Comparison of ENCODE assay signal across 18 cellular contexts in genomic region chr15:65258863-65259262, GRCh38. TPM values are rescaled to one million over a fixed set of nuclear protein-coding genes. Genes with fewer than 3 reads are reported as not detected.
DNase-seq lines count a peak whose midpoint lies in the region; ATAC-seq and TF ChIP-seq lines count a peak whose summit lies in the region.
"Had no signal": no experiment of that assay in that cellular context is flagged by ENCODE, and none has a peak within 500 bp of the region (broad histone marks: within the 10 kb centered on the region; RNA-seq: fewer than 3 reads in every experiment).

No MANE protein-coding gene starts in this region.

- H3K9me3 Mint-ChIP-seq in immature natural killer cell = no peaks in the 10 kb centered on the region
- H3K9me3 Mint-ChIP-seq: effector memory CD8-positive, alpha-beta T cell; naive thymus-derived CD8-positive, alpha-beta T cell had no signal

- H3K9me3 ChIP-seq in mucosa of descending colon (no peaks in the 10 kb centered on the region), suprapubic skin (no peaks in the 10 kb centered on the region)
- H3K9me3 ChIP-seq: BE2C had no signal

- no peak overlapping the region for H3K4me3 Mint-ChIP-seq in immature natural killer cell
- H3K4me3 Mint-ChIP-seq: effector memory CD8-positive, alpha-beta T cell; naive thymus-derived CD8-positive, alpha-beta T cell had no signal

- TF ChIP-seq EP300 in suprapubic skin (IDR thresholded peaks at IDR 0.05) = no peak

- ATAC-seq in mucosa of descending colon = peak; percentile 43
- no peak for ATAC-seq in HG02970 (IDR thresholded peaks at IDR 0.05; ENCODE audit: low FRiP score, unreplicated experiment)
- no peak for ATAC-seq in activated CD4-positive, CD25-positive, alpha-beta regulatory T cell treated with anti-CD3 and anti-CD28 coated beads, Interleukin-2, amount 50 U/mL, for 24 hours
- ATAC-seq: effector memory CD8-positive, alpha-beta T cell; naive thymus-derived CD8-positive, alpha-beta T cell had no signal

- intact Hi-C loops in mucosa of descending colon (cut with DNase I, micrococcal nuclease) (loop anchor here in 1 of 2 donors (10.0 kb wide), 1 partner anchor 64 kb away; no protein-coding TSS in a partner anchor), posterior cingulate gyrus (cut with DNase I) (no loop called here)

- H3K27ac Mint-ChIP-seq in immature natural killer cell = no peak overlapping the region

- DNase-seq in GM04503 (ENCODE audit: low read depth) = peak; percentile 90
- DNase-seq in fibroblast of mammary gland (ENCODE audit: low read depth) = peak; percentile 58
- peak in 1 of 3 donors; percentile 18 for DNase-seq in mucosa of descending colon
- DNase-seq in suprapubic skin (ENCODE audit: low spot score in 2 of 2) = no peak
- DNase-seq in posterior cingulate gyrus = no peak
- no peak for DNase-seq in immature natural killer cell
- DNase-seq: activated naive CD4-positive, alpha-beta T cell; BE2C; DMS53; effector memory CD8-positive, alpha-beta T cell; naive thymus-derived CD8-positive, alpha-beta T cell; NCI-H2029 treated with DMSO at 0.1 percent for 48 hours; NCI-H774; stimulated activated naive CD4-positive, alpha-beta T cell treated with Interleukin-2 at 50 U/mL for 16 hours had no signal

- H3K36me3 ChIP-seq in mucosa of descending colon (ENCODE audit: low read depth) = no peaks in the 10 kb centered on the region
- peaks cover 56% of the 10 kb centered on the region for H3K36me3 ChIP-seq in suprapubic skin

- no peaks in the 10 kb centered on the region for H3K4me1 Mint-ChIP-seq in immature natural killer cell

- peak overlapping the region; percentile 88 for H3K27ac ChIP-seq in suprapubic skin

- TF ChIP-seq POLR2A in suprapubic skin (IDR thresholded peaks at IDR 0.05) = no peak

- H3K4me3 ChIP-seq in fibroblast of mammary gland (ENCODE audit: control insufficient read depth, low read depth, low read length) (no peak overlapping the region), mucosa of descending colon (no peak overlapping the region), suprapubic skin (no peak overlapping the region)

- peaks cover 0 to 2% (median 0%) of the 10 kb centered on the region in 3 donors for H3K27me3 Mint-ChIP-seq in immature natural killer cell (ENCODE audit: low read depth in 3 of 3)
- H3K27me3 Mint-ChIP-seq: effector memory CD8-positive, alpha-beta T cell; naive thymus-derived CD8-positive, alpha-beta T cell had no signal

- TF ChIP-seq CTCF in fibroblast of mammary gland (conservative IDR thresholded peaks at IDR 0.05; ENCODE audit: control insufficient read depth, insufficient read depth, low read depth, low read length) = no peak
- TF ChIP-seq CTCF in mucosa of descending colon (IDR thresholded peaks at IDR 0.05) = no peak
- TF ChIP-seq CTCF in suprapubic skin (IDR thresholded peaks at IDR 0.05) = no peak

- WGBS in suprapubic skin = 69% methylated on average over 3 of the region's 3 CpGs

- peaks cover 30 to 54% (median 36%) of the 10 kb centered on the region in 3 donors for H3K36me3 Mint-ChIP-seq in immature natural killer cell

- no peaks in the 10 kb centered on the region for H3K4me1 ChIP-seq in mucosa of descending colon (ENCODE audit: low read depth)
- H3K4me1 ChIP-seq in suprapubic skin = peaks cover 30% of the 10 kb centered on the region
- H3K4me1 ChIP-seq: BE2C had no signal

- no peaks in the 10 kb centered on the region for H3K27me3 ChIP-seq in suprapubic skin
- H3K27me3 ChIP-seq: BE2C had no signal

RNA-seq across cellular contexts. Expression of gene PARP16, which starts 27.8 kb away (rescaled TPM):
- total RNA-seq in mucosa of descending colon (10 to 100 TPM in 2 of 3 donors, 1 to 10 TPM in 1; 9.6 to 12.4 (median 12.1) TPM), suprapubic skin (10 to 100 TPM in 3 of 4 donors, 1 to 10 TPM in 1; 8.2 to 16.7 (median 11.7) TPM)
- polyA plus RNA-seq in immature natural killer cell = 10 to 100 TPM; 17.1 to 28.3 (median 17.4) TPM

RNA-seq across cellular contexts. Expression of gene RNU5A-1, which starts 37.0 kb away (rescaled TPM):
- total RNA-seq in mucosa of descending colon (not detected), suprapubic skin (not detected)
- polyA plus RNA-seq in immature natural killer cell = not detected
- total RNA-seq: kidney epithelial cell; naive thymus-derived CD8-positive, alpha-beta T cell; RPMI7951 had no signal
- polyA plus RNA-seq: naive thymus-derived CD8-positive, alpha-beta T cell had no signal

RNA-seq across cellular contexts. Expression of gene RNU5B-1, which starts 45.6 kb away (rescaled TPM):
- total RNA-seq in mucosa of descending colon (10 to 100 TPM in 2 of 3 donors, not detected in 1; 15.9 to 32.0 TPM), suprapubic skin (not detected)
- polyA plus RNA-seq in immature natural killer cell = not detected
- total RNA-seq: kidney epithelial cell, RPMI7951 had no signal
- polyA plus RNA-seq: naive thymus-derived CD8-positive, alpha-beta T cell had no signal

RNA-seq across cellular contexts. Expression of gene CILP, which starts 47.6 kb away (rescaled TPM):
- total RNA-seq in mucosa of descending colon = 10 to 100 TPM in 2 of 3 donors, 1 to 10 TPM in 1; 2.7 to 14.7 (median 10.3) TPM
- total RNA-seq in suprapubic skin = 10 to 100 TPM in 3 of 4 donors, 1 to 10 TPM in 1; 2.7 to 15.2 (median 11.3) TPM
- under 1 TPM in 1 of 3 donors, not detected in 2; 0.06 TPM for polyA plus RNA-seq in immature natural killer cell
- total RNA-seq: kidney epithelial cell, RPMI7951 had no signal

Comparison
In these comparisons a context has a peak if more than half of its experiments do, and no peak if none do; other contexts are left out.
1. DNase-seq: peak in GM04503 (single experiment) and fibroblast of mammary gland (single experiment); none in suprapubic skin (0 of 2), posterior cingulate gyrus (0 of 10) and immature natural killer cell (0 of 3).